Comparison of ENCODE assay signal across 9 cellular contexts in genomic region chr1:154784924-154785531, GRCh38.
DNase-seq lines count a peak whose midpoint lies in the region; ATAC-seq, FAIRE-seq and TF ChIP-seq lines count a peak whose summit lies in the region.
"Had no signal": no experiment of that assay in that cellular context is flagged by ENCODE, and none has a peak within 500 bp of the region (broad histone marks: within the 10 kb centered on the region; RNA-seq: fewer than 3 reads in every experiment).

No MANE protein-coding gene starts in this region.

- CTCF ChIA-PET in HepG2 (lab: Yijun Ruan, JAX; ENCODE audit: low intra/inter-chr PET ratio, low total read pairs) = no interaction called here
- CTCF ChIA-PET in SK-N-SH (lab: Yijun Ruan, JAX) = interaction anchor here (1.0 to 3.7 kb wide), 3 partner anchors 11 to 24 kb away, joined by 3 to 13 read pairs (median 8); no protein-coding TSS in a partner anchor

- no TSS peak for BruUV-seq in HepG2 (replicated peaks; lab: Mats Ljungman, UMichigan)

- no peak for TF ChIP-seq POLR2A in HepG2 (IDR thresholded peaks at IDR 0.05; ENCODE audit: insufficient read depth in 1 of 2, low read depth in 2 of 2, low read length in 2 of 2)

- ATAC-seq in GM18907 (IDR thresholded peaks at IDR 0.05; ENCODE audit: unreplicated experiment) (peak; percentile 79), HG02840 (IDR thresholded peaks at IDR 0.05; ENCODE audit: low FRiP score, unreplicated experiment) (peak; percentile 50), HepG2 (peak; percentile 89)

- H3K4me1 ChIP-seq in HepG2 (ENCODE audit: insufficient read depth, low read length) = peaks cover 16% of the 10 kb centered on the region
- H3K4me1 ChIP-seq in SK-N-SH (ENCODE audit: control insufficient read depth in 1 of 2, insufficient read depth in 2 of 2, low read depth in 1 of 2, low read length in 1 of 2) = no peaks in the 10 kb centered on the region; a peak in 1 of 4 replicates
- H3K4me1 ChIP-seq: gastrocnemius medialis had no signal

- intact Hi-C loops in HepG2 (cut with micrococcal nuclease; ENCODE audit: unreplicated experiment) = no loop called here

- in situ Hi-C loops in HepG2 (cut with HindIII; ENCODE audit: extremely low pct_ligation_motif_present, low pct_unique_long_range_greater_than_20kb) = no loop called here

- TF ChIP-seq EP300 in HepG2 (IDR thresholded peaks at IDR 0.05; ENCODE audit: low read depth in 2 of 2, low read length in 2 of 2) (no peak), HepG2 (CRISPR knock-in tag; IDR thresholded peaks at IDR 0.05; ENCODE audit: borderline replicate concordance) (no peak), SK-N-SH (IDR thresholded peaks at IDR 0.05; ENCODE audit: borderline replicate concordance in 1 of 2, low read depth in 1 of 2, low read length in 1 of 2) (no peak)

- no peaks in the 10 kb centered on the region for H3F3A ChIP-seq in SK-N-SH (replicated peaks; ENCODE audit: insufficient read depth)

- H3K4me2 ChIP-seq in HepG2 (ENCODE audit: low read depth, low read length) (0 out of 2 replicates have a peak overlapping the region, but pooled peaks have one; percentile 18), SK-N-SH (no peak overlapping the region)

- H3K27me3 ChIP-seq in HepG2 (ENCODE audit: control insufficient read depth in 1 of 2, insufficient read depth in 2 of 2, low read length in 2 of 2) (peaks cover 4 to 27% of the 10 kb centered on the region in 2 experiments; a peak in 4 of 5 replicates), MG63 (no peaks in the 10 kb centered on the region; the same call in 1 of the 2 replicates), SK-N-SH (ENCODE audit: insufficient read depth) (no peaks in the 10 kb centered on the region; the same call in 1 of the 2 replicates)
- H3K27me3 ChIP-seq: gastrocnemius medialis had no signal

- no peaks in the 10 kb centered on the region for H3K9me3 ChIP-seq in HepG2 (ENCODE audit: low read length)
- H3K9me3 ChIP-seq in MG63 = no peaks in the 10 kb centered on the region
- no peaks in the 10 kb centered on the region for H3K9me3 ChIP-seq in SK-N-SH
- H3K9me3 ChIP-seq: gastrocnemius medialis had no signal

- H2AFZ ChIP-seq in HepG2 (ENCODE audit: low read length) (no peak overlapping the region), SK-N-SH (ENCODE audit: low read depth) (no peak overlapping the region)

- TF ChIP-seq RAD21 in HepG2 (CRISPR knock-in tag; IDR thresholded peaks at IDR 0.05) (no peak), SK-N-SH (IDR thresholded peaks at IDR 0.05; ENCODE audit: low read length) (no peak)

- TF ChIP-seq CTCF in HepG2 (CRISPR knock-in tag; IDR thresholded peaks at IDR 0.05) (no peak), SK-N-SH (IDR thresholded peaks at IDR 0.05) (no peak)

- H3K79me2 ChIP-seq in HepG2 (ENCODE audit: insufficient read depth, low read length) (no peaks in the 10 kb centered on the region), SK-N-SH (ENCODE audit: insufficient read depth) (no peaks in the 10 kb centered on the region)

- no peak overlapping the region for H3K4me3 ChIP-seq in HepG2 (replicated peaks in 1 of 3; ENCODE audit: insufficient read depth in 1 of 3, low read depth in 2 of 3, low read length in 3 of 3)
- H3K4me3 ChIP-seq in MG63 = no peak overlapping the region
- no peak overlapping the region for H3K4me3 ChIP-seq in SK-N-SH (ENCODE audit: low read depth in 2 of 2, low read length in 1 of 2)
- H3K4me3 ChIP-seq: gastrocnemius medialis had no signal

- POLR2A ChIA-PET in HepG2 (lab: Yijun Ruan, JAX) = no interaction called here
- POLR2A ChIA-PET in SK-N-SH (lab: Yijun Ruan, JAX) = no interaction called here

- peak; percentile 49 to 53 for DNase-seq in activated CD4-positive, alpha-beta T cell treated with anti-CD3 and anti-CD28 coated beads for 4 hours
- DNase-seq in HepG2 (ENCODE audit: low spot score) (peak; percentile 25), kidney tubule cell (ENCODE audit: low spot score) (no peak), MG63 (no peak), NOMO-1 (lab: John Stamatoyannopoulos, UW; ENCODE audit: unreplicated experiment in 2 of 2) (no peak), SK-N-SH (no peak)
- DNase-seq: gastrocnemius medialis had no signal

- H3K9ac ChIP-seq in HepG2 (ENCODE audit: insufficient read depth, low read depth, low read length) = no peak overlapping the region
- H3K9ac ChIP-seq in SK-N-SH = no peak overlapping the region

- FAIRE-seq in HepG2 (lab: Jason Lieb, UNC) = no peak

- 5% methylated on average over 2 of the region's 2 CpGs for WGBS in HepG2 (ENCODE audit: low lambda C conversion rate)
- 53% methylated on average over 2 of the region's 2 CpGs for WGBS in SK-N-SH (ENCODE audit: low lambda C conversion rate)

- H3K36me3 ChIP-seq in HepG2 (replicated peaks in 1 of 2; ENCODE audit: control insufficient read depth in 1 of 2, insufficient read depth in 2 of 2, low read length in 2 of 2) (no peaks in the 10 kb centered on the region), MG63 (no peaks in the 10 kb centered on the region), SK-N-SH (replicated peaks in 1 of 2; ENCODE audit: control insufficient read depth in 1 of 2, insufficient read depth in 2 of 2, low read length in 1 of 2) (no peaks in the 10 kb centered on the region)
- H3K36me3 ChIP-seq: gastrocnemius medialis had no signal

- no peaks in the 10 kb centered on the region for H4K20me1 ChIP-seq in HepG2 (ENCODE audit: insufficient read depth, low read length)
- H4K20me1 ChIP-seq in SK-N-SH (ENCODE audit: insufficient read depth) = no peaks in the 10 kb centered on the region

- no peaks in the 10 kb centered on the region for H3K9me2 ChIP-seq in SK-N-SH

- no peak overlapping the region for H3K27ac ChIP-seq in HepG2 (ENCODE audit: extremely low read length, insufficient read depth, low read length)
- no peak overlapping the region for H3K27ac ChIP-seq in SK-N-SH (ENCODE audit: low read depth in 2 of 2, low read length in 1 of 2)
- H3K27ac ChIP-seq: gastrocnemius medialis had no signal

TF ChIP-seq in HepG2, 621 proteins besides CTCF, POLR2A, EP300 and RAD21:
- TF ChIP-seq MEF2D (CRISPR knock-in tag; IDR thresholded peaks at IDR 0.05) (peak; percentile 50; the same call in 1 of the 2 replicates), ZNF530 (CRISPR knock-in tag; IDR thresholded peaks at IDR 0.05; ENCODE audit: low read depth) (no peak)

TF ChIP-seq in SK-N-SH, 30 proteins besides CTCF, POLR2A, EP300 and RAD21 (continues in another document):
- TF ChIP-seq USF2 (IDR thresholded peaks at IDR 0.05; ENCODE audit: borderline replicate concordance, low read depth, low read length) = no peak
- TF ChIP-seq RFX5 (IDR thresholded peaks at IDR 0.05; ENCODE audit: low read length) = no peak
- no peak for TF ChIP-seq TEAD4 (IDR thresholded peaks at IDR 0.05; ENCODE audit: borderline replicate concordance, insufficient read depth)
- TF ChIP-seq RCOR1 (IDR thresholded peaks at IDR 0.05; ENCODE audit: low read length) = no peak
- no peak for TF ChIP-seq RXRA (IDR thresholded peaks at IDR 0.05; ENCODE audit: borderline replicate concordance, low read depth)
- TF ChIP-seq TCF12 (IDR thresholded peaks at IDR 0.05) = no peak
- no peak for TF ChIP-seq MEF2A (IDR thresholded peaks at IDR 0.05; ENCODE audit: borderline replicate concordance, low read depth)
- TF ChIP-seq FOXM1 (IDR thresholded peaks at IDR 0.05; ENCODE audit: low read depth) = no peak
- TF ChIP-seq NFIC (IDR thresholded peaks at IDR 0.05; ENCODE audit: borderline replicate concordance) = no peak
- no peak for TF ChIP-seq REST (IDR thresholded peaks at IDR 0.05; ENCODE audit: low read depth, low read length)
- no peak for TF ChIP-seq NRF1 (IDR thresholded peaks at IDR 0.05; ENCODE audit: low read depth, low read length)
- TF ChIP-seq CHD2 (IDR thresholded peaks at IDR 0.05; ENCODE audit: low read length, partially characterized antibody) = no peak
- TF ChIP-seq TAF1 (IDR thresholded peaks at IDR 0.05; ENCODE audit: borderline replicate concordance, low read depth, low read length) = no peak
- TF ChIP-seq MXI1 (IDR thresholded peaks at IDR 0.05; ENCODE audit: low read depth, low read length) = no peak

Comparison
In these comparisons a context has a peak if more than half of its experiments do, and no peak if none do; other contexts are left out.
1. DNase-seq: peak in activated CD4-positive, alpha-beta T cell treated with anti-CD3 and anti-CD28 coated beads for 4 hours (2 of 2) and HepG2 (single experiment); none in kidney tubule cell (single experiment), MG63 (single experiment), NOMO-1 (0 of 2) and SK-N-SH (single experiment).
2. Peak in every context shown above with its lines, with median percentiles within 50 percentile points of each other: ATAC-seq.